28 cellular contexts compared by ENCODE assay signal in the genomic region with DNA sequence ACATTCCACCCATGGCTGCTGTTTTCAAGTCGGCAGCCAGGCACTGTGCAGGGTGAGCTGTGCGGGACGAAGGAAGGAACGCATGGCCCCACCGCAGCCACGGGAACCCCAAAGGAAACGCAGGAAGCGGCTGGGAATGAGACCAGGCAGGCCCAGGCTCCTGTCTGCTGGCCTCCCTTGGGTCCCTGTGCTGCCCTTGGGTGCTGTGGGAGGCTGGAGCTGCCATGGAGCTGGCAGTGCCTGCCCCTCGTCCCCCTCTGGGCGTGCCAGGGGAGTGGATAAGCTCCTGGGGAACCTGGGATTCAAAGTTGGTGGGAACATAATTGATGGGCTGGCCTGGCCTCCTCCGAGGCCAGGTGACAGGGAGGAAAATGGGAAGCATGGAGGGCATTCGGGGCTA. TPM values are rescaled to one million over a fixed set of nuclear protein-coding genes. Genes with fewer than 3 reads are reported as not detected.
"Had no signal": no experiment of that assay in that cellular context is flagged by ENCODE, and none has a peak within 500 bp of the region (broad histone marks: within the 10 kb centered on the region; RNA-seq: fewer than 3 reads in every experiment).

No MANE protein-coding gene starts in this region.

- H3K36me3 Mint-ChIP-seq: activated naive CD8-positive, alpha-beta T cell treated with anti-CD3 and anti-CD28 coated beads, Interleukin-2, amount 10 ng/mL, durations not matched to agents 7 days and 5 days had no signal

- H3K9me3 ChIP-seq: adrenal gland had no signal

- H3K4me3 Mint-ChIP-seq: activated CD4-positive, alpha-beta memory T cell treated with anti-CD3 and anti-CD28 coated beads, Interleukin-2, amount 10 ng/mL, durations not matched to agents 7 days and 5 days; activated CD4-positive, alpha-beta T cell treated with anti-CD3 and anti-CD28 coated beads for 36 hours; activated naive CD8-positive, alpha-beta T cell treated with anti-CD3 and anti-CD28 coated beads, Interleukin-2, amount 10 ng/mL, durations not matched to agents 7 days and 5 days had no signal

- H3K27me3 ChIP-seq: adrenal gland had no signal

- H3K27ac ChIP-seq: adrenal gland, SK-N-MC, VCaP had no signal

- H3K9me3 Mint-ChIP-seq: activated CD4-positive, alpha-beta memory T cell treated with anti-CD3 and anti-CD28 coated beads, Interleukin-2, amount 10 ng/mL, durations not matched to agents 7 days and 5 days had no signal

- ATAC-seq: activated CD4-positive, alpha-beta T cell treated with anti-CD3 and anti-CD28 coated beads for 36 hours; Panc1; Right ventricle myocardium inferior had no signal

- H3K36me3 ChIP-seq: adrenal gland had no signal

- H3K27me3 Mint-ChIP-seq: activated CD4-positive, alpha-beta T cell treated with anti-CD3 and anti-CD28 coated beads for 36 hours; activated naive CD8-positive, alpha-beta T cell treated with anti-CD3 and anti-CD28 coated beads, Interleukin-2, amount 10 ng/mL, durations not matched to agents 7 days and 5 days had no signal

- H3K4me3 ChIP-seq: adrenal gland, SK-N-MC had no signal

- H3K27ac Mint-ChIP-seq: activated CD4-positive, alpha-beta memory T cell treated with anti-CD3 and anti-CD28 coated beads, Interleukin-2, amount 10 ng/mL, durations not matched to agents 7 days and 5 days; activated CD4-positive, alpha-beta T cell treated with anti-CD3 and anti-CD28 coated beads for 36 hours; activated naive CD8-positive, alpha-beta T cell treated with anti-CD3 and anti-CD28 coated beads, Interleukin-2, amount 10 ng/mL, durations not matched to agents 7 days and 5 days had no signal

- H3K4me1 ChIP-seq: adrenal gland had no signal

- DNase-seq: activated CD4-positive, alpha-beta memory T cell treated with anti-CD3 and anti-CD28 coated beads, Interleukin-2, amount 10 ng/mL, durations not matched to agents 7 days and 5 days; activated CD4-positive, alpha-beta T cell treated with anti-CD3 and anti-CD28 coated beads for 36 hours; activated CD4-positive, alpha-beta T cell treated with anti-CD3 and anti-CD28 coated beads, Interleukin-2, amount 50 U/mL, for 1 hour; activated CD8-positive, alpha-beta memory T cell treated with anti-CD3 and anti-CD28 coated beads, Interleukin-2, amount 50 U/mL, for 4 hours; activated naive CD4-positive, alpha-beta T cell treated with anti-CD3 and anti-CD28 coated beads, Interleukin-2, amount 50 U/mL, for 16 hours; activated naive CD8-positive, alpha-beta T cell treated with anti-CD3 and anti-CD28 coated beads, Interleukin-2, amount 10 ng/mL, durations not matched to agents 7 days and 5 days; activated T-cell treated with anti-CD3 and anti-CD28 coated beads, Interleukin-2, amount 50 U/mL, for 1 hour; anterior cingulate cortex; Kasumi-1; KBM-7; NCI-H1048; NCI-H146; NCI-H1930; NCI-H2171 treated with DMSO at 0.1 percent for 48 hours; NCI-H226; NCI-H526 treated with DMSO at 0.1 percent for 48 hours; NK-92 treated with Interleukin-12 subunit alpha and Interleukin-12 subunit beta, amount 100 ng/mL, for 24 hours; OCI-M1; T-helper 1 cell had no signal

RNA-seq across cellular contexts. Expression of gene KRTAP10-4, which starts 5.3 kb away (rescaled TPM):
- total RNA-seq: activated CD4-positive, alpha-beta memory T cell treated with anti-CD3 and anti-CD28 coated beads, Interleukin-2, amount 10 ng/mL, durations not matched to agents 7 days and 5 days; activated CD4-positive, alpha-beta T cell treated with anti-CD3 and anti-CD28 coated beads for 36 hours; activated CD8-positive, alpha-beta memory T cell treated with anti-CD3 and anti-CD28 coated beads for 36 hours; activated naive CD8-positive, alpha-beta T cell treated with anti-CD3 and anti-CD28 coated beads, Interleukin-2, amount 10 ng/mL, durations not matched to agents 7 days and 5 days; adrenal gland; cardiac septum; NCI-H460; Right ventricle myocardium inferior; T-helper 2 cell treated with Interferon-gamma antibody and Interleukin-4, amounts not matched to agents 100 ng/mL and 5 ng/mL, for 36 hours had no signal

RNA-seq across cellular contexts. Expression of gene KRTAP10-3, which starts 9.7 kb away (rescaled TPM):
- total RNA-seq: activated CD4-positive, alpha-beta memory T cell treated with anti-CD3 and anti-CD28 coated beads, Interleukin-2, amount 10 ng/mL, durations not matched to agents 7 days and 5 days; activated CD4-positive, alpha-beta T cell treated with anti-CD3 and anti-CD28 coated beads for 36 hours; activated CD8-positive, alpha-beta memory T cell treated with anti-CD3 and anti-CD28 coated beads for 36 hours; activated naive CD8-positive, alpha-beta T cell treated with anti-CD3 and anti-CD28 coated beads, Interleukin-2, amount 10 ng/mL, durations not matched to agents 7 days and 5 days; adrenal gland; cardiac septum; NCI-H460; Right ventricle myocardium inferior; T-helper 2 cell treated with Interferon-gamma antibody and Interleukin-4, amounts not matched to agents 100 ng/mL and 5 ng/mL, for 36 hours had no signal

RNA-seq across cellular contexts. Expression of gene KRTAP10-5, which starts 12.1 kb away (rescaled TPM):
- total RNA-seq: activated CD4-positive, alpha-beta memory T cell treated with anti-CD3 and anti-CD28 coated beads, Interleukin-2, amount 10 ng/mL, durations not matched to agents 7 days and 5 days; activated CD4-positive, alpha-beta T cell treated with anti-CD3 and anti-CD28 coated beads for 36 hours; activated CD8-positive, alpha-beta memory T cell treated with anti-CD3 and anti-CD28 coated beads for 36 hours; activated naive CD8-positive, alpha-beta T cell treated with anti-CD3 and anti-CD28 coated beads, Interleukin-2, amount 10 ng/mL, durations not matched to agents 7 days and 5 days; adrenal gland; cardiac septum; NCI-H460; Right ventricle myocardium inferior; T-helper 2 cell treated with Interferon-gamma antibody and Interleukin-4, amounts not matched to agents 100 ng/mL and 5 ng/mL, for 36 hours had no signal

RNA-seq across cellular contexts. Expression of gene KRTAP10-2, which starts 17.0 kb away (rescaled TPM):
- total RNA-seq: activated CD4-positive, alpha-beta memory T cell treated with anti-CD3 and anti-CD28 coated beads, Interleukin-2, amount 10 ng/mL, durations not matched to agents 7 days and 5 days; activated CD4-positive, alpha-beta T cell treated with anti-CD3 and anti-CD28 coated beads for 36 hours; activated CD8-positive, alpha-beta memory T cell treated with anti-CD3 and anti-CD28 coated beads for 36 hours; activated naive CD8-positive, alpha-beta T cell treated with anti-CD3 and anti-CD28 coated beads, Interleukin-2, amount 10 ng/mL, durations not matched to agents 7 days and 5 days; adrenal gland; cardiac septum; NCI-H460; Right ventricle myocardium inferior; T-helper 2 cell treated with Interferon-gamma antibody and Interleukin-4, amounts not matched to agents 100 ng/mL and 5 ng/mL, for 36 hours had no signal

RNA-seq across cellular contexts. Expression of gene KRTAP10-6, which starts 24.0 kb away (rescaled TPM):
- total RNA-seq: activated CD4-positive, alpha-beta memory T cell treated with anti-CD3 and anti-CD28 coated beads, Interleukin-2, amount 10 ng/mL, durations not matched to agents 7 days and 5 days; activated CD4-positive, alpha-beta T cell treated with anti-CD3 and anti-CD28 coated beads for 36 hours; activated CD8-positive, alpha-beta memory T cell treated with anti-CD3 and anti-CD28 coated beads for 36 hours; activated naive CD8-positive, alpha-beta T cell treated with anti-CD3 and anti-CD28 coated beads, Interleukin-2, amount 10 ng/mL, durations not matched to agents 7 days and 5 days; adrenal gland; cardiac septum; NCI-H460; Right ventricle myocardium inferior; T-helper 2 cell treated with Interferon-gamma antibody and Interleukin-4, amounts not matched to agents 100 ng/mL and 5 ng/mL, for 36 hours had no signal
